22 cellular contexts compared by ENCODE assay signal in the genomic region with DNA sequence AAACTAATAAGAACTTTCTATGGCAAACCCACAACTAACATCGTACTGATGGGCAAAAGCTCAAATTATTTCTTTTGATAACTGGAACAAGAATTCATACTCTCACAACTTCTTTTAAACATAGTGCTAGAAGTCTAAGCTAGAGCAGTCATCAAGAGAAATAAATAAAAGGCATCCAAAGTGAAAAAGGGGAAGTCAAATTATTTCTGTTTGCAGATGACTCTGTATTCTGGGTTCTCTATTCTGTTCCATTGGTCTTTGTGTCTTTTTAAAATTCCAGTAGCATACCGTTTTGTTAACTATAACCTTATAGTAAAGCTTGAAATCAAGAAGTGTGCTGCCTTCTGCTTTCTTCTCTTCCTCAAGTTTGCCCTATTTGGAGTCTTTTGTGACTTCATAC.
"Had no signal": no experiment of that assay in that cellular context is flagged by ENCODE, and none has a peak within 500 bp of the region (broad histone marks: within the 10 kb centered on the region; RNA-seq: fewer than 3 reads in every experiment).

No MANE protein-coding gene starts in this region.

- ATAC-seq: left ventricle myocardium superior; lower lobe of right lung; naive thymus-derived CD8-positive, alpha-beta T cell; psoas muscle; right cardiac atrium; stimulated activated memory B cell treated with anti-CD40 and anti-IgM and Interleukin-4, amounts not matched to agents 10 μg/mL and 1 μg/mL and 100 μg/mL, for 72 hours; stimulated activated naive CD8-positive, alpha-beta T cell treated with anti-CD3 and anti-CD28 coated beads, Interleukin-15, Interleukin-2, amounts not matched to agents 100 U/mL and 50 U/mL, for 24 hours had no signal

- H3K36me3 ChIP-seq: lower lobe of right lung, ovary, sigmoid colon, tibial artery had no signal

- H3K27me3 ChIP-seq: ovary, sigmoid colon, testis, tibial artery had no signal

- DNase-seq: dorsolateral prefrontal cortex; effector CD4-positive, alpha-beta T cell; hypothalamus; immature natural killer cell; islet precursor cell; left ventricle myocardium superior; lower lobe of right lung; naive thymus-derived CD8-positive, alpha-beta T cell; nephron progenitor cell; occipital lobe; ovary; posterior cingulate gyrus; psoas muscle; right cardiac atrium; sigmoid colon; stimulated activated CD4-positive, alpha-beta T cell treated with anti-CD3 and anti-CD28 coated beads, Interleukin-2, amount 100 ng/mL, for 24 hours; stimulated activated CD4-positive, alpha-beta T cell treated with anti-CD3 and anti-CD28 coated beads, Interleukin-4, amount 100 ng/mL, for 4 hours; stimulated activated naive CD8-positive, alpha-beta T cell treated with anti-CD3 and anti-CD28 coated beads, Interleukin-15, Interleukin-2, amounts not matched to agents 100 U/mL and 50 U/mL, for 24 hours; substantia nigra; testis; tibial artery had no signal

- H3K4me1 ChIP-seq: lower lobe of right lung, psoas muscle, sigmoid colon, testis, tibial artery had no signal

- H3K9me3 ChIP-seq: lower lobe of right lung, ovary, psoas muscle, sigmoid colon, testis, tibial artery had no signal

- H3K4me3 ChIP-seq: dorsolateral prefrontal cortex, lower lobe of right lung, ovary, psoas muscle, sigmoid colon, testis, tibial artery had no signal

- H3K27ac ChIP-seq: dorsolateral prefrontal cortex, lower lobe of right lung, ovary, psoas muscle, sigmoid colon, testis, tibial artery had no signal
